In genomic region chr6:143562143-143562542, GRCh38 we compare ENCODE assay signal across 25 cellular contexts.
"Had no signal": no experiment of that assay in that cellular context is flagged by ENCODE, and none has a peak within 500 bp of the region (broad histone marks: within the 10 kb centered on the region; RNA-seq: fewer than 3 reads in every experiment).

No MANE protein-coding gene starts in this region.

- ATAC-seq: activated T-cell treated with anti-CD3 and anti-CD28 coated beads, Interleukin-2, amount 50 U/mL, for 4 hours; Panc1; SK-N-SH treated with all-trans-retinoic acid at 6 μM for 48 hours; T-cell; WTC11 had no signal

- H3K27me3 Mint-ChIP-seq: activated CD4-positive, alpha-beta memory T cell treated with anti-CD3 and anti-CD28 coated beads for 36 hours; activated naive CD8-positive, alpha-beta T cell; IgD-negative memory B cell; T-cell had no signal

- H3K4me3 Mint-ChIP-seq: activated CD4-positive, alpha-beta memory T cell treated with anti-CD3 and anti-CD28 coated beads for 36 hours; activated naive CD4-positive, alpha-beta T cell treated with anti-CD3 and anti-CD28 coated beads for 36 hours; activated naive CD8-positive, alpha-beta T cell; activated T-cell treated with anti-CD3 and anti-CD28 coated beads, Interleukin-2, amount 50 U/mL, for 4 hours; IgD-negative memory B cell; T-cell; WTC11 had no signal

- H3K9me3 Mint-ChIP-seq: activated CD4-positive, alpha-beta memory T cell treated with anti-CD3 and anti-CD28 coated beads for 36 hours; activated naive CD4-positive, alpha-beta T cell treated with anti-CD3 and anti-CD28 coated beads for 36 hours; activated T-cell treated with anti-CD3 and anti-CD28 coated beads, Interleukin-2, amount 50 U/mL, for 4 hours; IgD-negative memory B cell; T-cell had no signal

- H3K27ac Mint-ChIP-seq: activated CD4-positive, alpha-beta memory T cell treated with anti-CD3 and anti-CD28 coated beads for 36 hours; activated naive CD4-positive, alpha-beta T cell treated with anti-CD3 and anti-CD28 coated beads for 36 hours; activated naive CD8-positive, alpha-beta T cell; IgD-negative memory B cell; T-cell; WTC11 had no signal

- DNase-seq: activated CD4-positive, alpha-beta memory T cell treated with anti-CD3 and anti-CD28 coated beads for 36 hours; activated CD4-positive, alpha-beta T cell treated with anti-CD3 and anti-CD28 coated beads for 48 hours; activated CD4-positive, CD25-positive, alpha-beta regulatory T cell treated with anti-CD3 and anti-CD28 coated beads, Interleukin-2, amount 50 U/mL, for 72 hours; activated CD8-positive, alpha-beta memory T cell treated with anti-CD3 and anti-CD28 coated beads for 24 hours; activated gamma-delta T cell; activated naive CD4-positive, alpha-beta T cell treated with anti-CD3 and anti-CD28 coated beads for 36 hours; activated T-cell treated with anti-CD3 and anti-CD28 coated beads, Interleukin-2, amount 50 U/mL, for 4 hours; brain microvascular endothelial cell; MM.1S; NCI-H1105; NCI-H1436 treated with DMSO at 0.1 percent for 48 hours; NCI-H187; NCI-H2081; NCI-H510A treated with DMSO at 0.1 percent for 48 hours; NCI-H69; NK-92 treated with Interleukin-12 subunit alpha and Interleukin-12 subunit beta, amount 100 ng/mL, for 24 hours; OCI-M1; RPMI8226; SHP77; T-cell had no signal
